ENCODE assay signal across 28 cellular contexts in the genomic region with DNA sequence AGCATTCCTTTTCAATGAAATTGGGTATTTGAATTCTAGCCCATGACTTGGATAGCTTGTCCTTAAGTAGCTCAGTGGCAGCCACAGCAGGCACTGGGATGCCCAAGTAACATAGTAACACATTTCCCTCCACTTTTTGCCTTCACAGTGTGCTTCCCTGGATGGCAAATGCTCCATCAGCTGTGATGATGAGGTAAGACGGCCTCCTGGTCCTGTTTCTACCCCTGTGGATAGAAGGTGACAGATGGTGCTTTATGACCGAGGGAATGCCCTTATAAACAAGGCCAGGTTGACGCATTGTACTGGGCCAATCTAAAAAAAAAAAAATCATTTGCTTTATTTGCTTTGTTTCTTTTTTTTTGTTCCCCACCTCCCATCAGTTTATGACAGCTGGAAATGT. TPM values are rescaled to one million over a fixed set of nuclear protein-coding genes. Genes with fewer than 3 reads are reported as not detected.
DNase-seq lines count a peak whose midpoint lies in the region; ATAC-seq and TF ChIP-seq lines count a peak whose summit lies in the region.
"Had no signal": no experiment of that assay in that cellular context is flagged by ENCODE, and none has a peak within 500 bp of the region (broad histone marks: within the 10 kb centered on the region; RNA-seq: fewer than 3 reads in every experiment).

No MANE protein-coding gene starts in this region.

- H3K4me1 ChIP-seq in Karpas-422 (ENCODE audit: low read length): no peaks in the 10 kb centered on the region
- H3K4me1 ChIP-seq: tibial artery had no signal

- H3K36me3 ChIP-seq in Karpas-422 (ENCODE audit: insufficient read depth, low read length): no peaks in the 10 kb centered on the region
- H3K36me3 ChIP-seq: tibial artery had no signal

- peaks cover 68% of the 10 kb centered on the region for H3K4me1 Mint-ChIP-seq in HFFc6 (ENCODE audit: low read depth)
- peaks cover 30% of the 10 kb centered on the region for H3K4me1 Mint-ChIP-seq in progenitor cell of endocrine pancreas (ENCODE audit: low read depth)
- H3K4me1 Mint-ChIP-seq: activated naive CD8-positive, alpha-beta T cell treated with anti-CD3 and anti-CD28 coated beads, Interleukin-2, amount 50 U/mL, for 24 hours; naive thymus-derived CD4-positive, alpha-beta T cell had no signal

- H3K4me2 ChIP-seq in Karpas-422 (ENCODE audit: low read depth, low read length, poor library complexity, severe bottlenecking): no peak overlapping the region
- H3K4me2 ChIP-seq: GM23338 had no signal

- no peak overlapping the region for H2AFZ ChIP-seq in Karpas-422 (ENCODE audit: low read length)
- H2AFZ ChIP-seq: GM23338 had no signal

- no peak overlapping the region for H3K4me3 ChIP-seq in Karpas-422 (ENCODE audit: low read length)
- H3K4me3 ChIP-seq: GM23338, smooth muscle cell, tibial artery had no signal

- no peaks in the 10 kb centered on the region for H4K20me1 ChIP-seq in Karpas-422 (ENCODE audit: insufficient read depth, low read depth, low read length)

- no peaks in the 10 kb centered on the region for H3K79me2 ChIP-seq in Karpas-422 (ENCODE audit: low read length)

- H3K9me3 Mint-ChIP-seq in HFFc6 (no peaks in the 10 kb centered on the region), progenitor cell of endocrine pancreas (ENCODE audit: low read depth) (peaks cover 3% of the 10 kb centered on the region)
- H3K9me3 Mint-ChIP-seq: GM23338, mesothelial cell of epicardium had no signal

- no peak overlapping the region for H3K27ac ChIP-seq in Karpas-422 (ENCODE audit: low read length)
- H3K27ac ChIP-seq: epithelial cell of prostate, tibial artery had no signal

- no peak for ATAC-seq in GM18511 (IDR thresholded peaks at IDR 0.05; ENCODE audit: unreplicated experiment)
- ATAC-seq in HG02642 (IDR thresholded peaks at IDR 0.05; ENCODE audit: poor library complexity, unreplicated experiment): no peak
- ATAC-seq: activated naive CD8-positive, alpha-beta T cell treated with anti-CD3 and anti-CD28 coated beads, Interleukin-2, amount 50 U/mL, for 24 hours; GM23338; left ventricle myocardium superior; naive thymus-derived CD4-positive, alpha-beta T cell had no signal

- H3K36me3 Mint-ChIP-seq in HFFc6 (ENCODE audit: low read depth) (no peaks in the 10 kb centered on the region), progenitor cell of endocrine pancreas (ENCODE audit: insufficient read depth) (no peaks in the 10 kb centered on the region)
- H3K36me3 Mint-ChIP-seq: mesothelial cell of epicardium; naive thymus-derived CD4-positive, alpha-beta T cell had no signal

- no peak for TF ChIP-seq CTCF in HFFc6 (IDR thresholded peaks at IDR 0.05)
- TF ChIP-seq CTCF in progenitor cell of endocrine pancreas (IDR thresholded peaks at IDR 0.05; ENCODE audit: unreplicated experiment): no peak

- no peaks in the 10 kb centered on the region for H3K27me3 Mint-ChIP-seq in HFFc6 (ENCODE audit: insufficient read depth)
- peaks cover 33% of the 10 kb centered on the region for H3K27me3 Mint-ChIP-seq in progenitor cell of endocrine pancreas
- H3K27me3 Mint-ChIP-seq: activated naive CD8-positive, alpha-beta T cell treated with anti-CD3 and anti-CD28 coated beads, Interleukin-2, amount 50 U/mL, for 24 hours; activated T-cell treated with anti-CD3 and anti-CD28 coated beads, Interleukin-2, amount 50 U/mL, for 24 hours had no signal

- H3K4me3 Mint-ChIP-seq in HFFc6 (no peak overlapping the region), progenitor cell of endocrine pancreas (ENCODE audit: low read depth) (no peak overlapping the region)
- H3K4me3 Mint-ChIP-seq: activated naive CD8-positive, alpha-beta T cell treated with anti-CD3 and anti-CD28 coated beads, Interleukin-2, amount 50 U/mL, for 24 hours; activated T-cell treated with anti-CD3 and anti-CD28 coated beads, Interleukin-2, amount 50 U/mL, for 24 hours; GM23338; mesothelial cell of epicardium; naive thymus-derived CD4-positive, alpha-beta T cell had no signal

- no peak overlapping the region for H3K9ac ChIP-seq in Karpas-422 (ENCODE audit: low read length)

- no peaks in the 10 kb centered on the region for H3K27me3 ChIP-seq in Karpas-422 (ENCODE audit: low read length)
- H3K27me3 ChIP-seq: tibial artery had no signal

- H3K9me3 ChIP-seq in Karpas-422 (ENCODE audit: low read length): no peaks in the 10 kb centered on the region
- H3K9me3 ChIP-seq: tibial artery had no signal

- no peaks in the 10 kb centered on the region for H3K9me2 ChIP-seq in Karpas-422 (replicated peaks; ENCODE audit: insufficient read depth, low read length)

- H3K27ac Mint-ChIP-seq in HFFc6 (peak overlapping the region; percentile 69), progenitor cell of endocrine pancreas (peak overlapping the region; percentile 21)
- H3K27ac Mint-ChIP-seq: activated naive CD8-positive, alpha-beta T cell treated with anti-CD3 and anti-CD28 coated beads, Interleukin-2, amount 50 U/mL, for 24 hours; activated T-cell treated with anti-CD3 and anti-CD28 coated beads, Interleukin-2, amount 50 U/mL, for 24 hours; GM23338; mesothelial cell of epicardium; naive thymus-derived CD4-positive, alpha-beta T cell had no signal

- DNase-seq in HFFc6: no peak
- DNase-seq in NCI-H524 (lab: John Stamatoyannopoulos, UW): peak; percentile 75 to 87
- peak; percentile 72 for DNase-seq in cerebellum (ENCODE audit: low spot score)
- DNase-seq in progenitor cell of endocrine pancreas (ENCODE audit: low spot score, unreplicated experiment): no peak
- DNase-seq in Karpas-422: no peak
- DNase-seq: activated CD4-positive, alpha-beta T cell treated with anti-CD3 and anti-CD28 coated beads for 48 hours; activated gamma-delta T cell treated with Interleukin-2 at 50 U/mL for 16 hours; activated naive CD8-positive, alpha-beta T cell treated with anti-CD3 and anti-CD28 coated beads, Interleukin-2, amount 50 U/mL, for 24 hours; activated T-cell treated with anti-CD3 and anti-CD28 coated beads, Interleukin-2, amount 50 U/mL, for 24 hours; effector CD8-positive, alpha-beta T cell; glutamatergic neuron; Kasumi-1; left ventricle myocardium superior; MV-4-11; naive thymus-derived CD4-positive, alpha-beta T cell; NCI-H187; nucleus accumbens; stimulated activated CD4-positive, alpha-beta T cell treated with anti-CD3 and anti-CD28 coated beads, Interleukin-2, amount 100 ng/mL, for 24 hours; T-helper 2 cell; tibial artery had no signal

RNA-seq across cellular contexts. Expression of a gene that starts 41.8 kb away (rescaled TPM):
- not detected for total RNA-seq in HFFc6 (2021; fragmentation: NEBNext Ultra II Directional; extraction: Animal tissue kit (Norgen Biotek cat#: 25700))
- total RNA-seq in cerebellum: not detected
- not detected in 2 replicates for total RNA-seq in progenitor cell of endocrine pancreas
- total RNA-seq in Karpas-422 (2014; rRNA removed; shearing (Covaris generic); ENCODE audit: low replicate concordance): not detected in 2 replicates
- total RNA-seq: activated CD8-positive, alpha-beta memory T cell treated with anti-CD3 and anti-CD28 coated beads for 36 hours; GM23338; left ventricle myocardium superior; mesothelial cell of epicardium; naive thymus-derived CD4-positive, alpha-beta T cell; renal cortical epithelial cell; smooth muscle cell had no signal

Comparison
In these comparisons a context has a peak if more than half of its experiments do, and no peak if none do; other contexts are left out.
1. DNase-seq: peak in NCI-H524 (2 of 2) and cerebellum (single experiment); none in HFFc6 (single experiment), progenitor cell of endocrine pancreas (single experiment) and Karpas-422 (single experiment).